ENCODE assay signal across 41 cellular contexts in genomic region chr7:53022893-53023292, GRCh38. TPM values are rescaled to one million over a fixed set of nuclear protein-coding genes. Genes with fewer than 3 reads are reported as not detected.
"Had no signal": no experiment of that assay in that cellular context is flagged by ENCODE, and none has a peak within 500 bp of the region (broad histone marks: within the 10 kb centered on the region; RNA-seq: fewer than 3 reads in every experiment).

No MANE protein-coding gene starts in this region.

- ATAC-seq: activated CD8-positive, alpha-beta T cell treated with anti-CD3 and anti-CD28 coated beads for 36 hours; activated T-cell treated with anti-CD3 and anti-CD28 coated beads, Interleukin-2, amount 50 U/mL, for 72 hours; activated T-helper 17 cell treated with anti-CD3 and anti-CD28 coated beads, Interleukin-2, amount 50 U/mL, for 72 hours; Panc1 had no signal

- H3K27ac ChIP-seq: brain microvascular endothelial cell, KMS-11, SJCRH30, SK-N-MC, WERI-Rb-1 had no signal

- H3K36me3 Mint-ChIP-seq: activated naive CD8-positive, alpha-beta T cell treated with anti-CD3 and anti-CD28 coated beads for 36 hours had no signal

- DNase-seq: activated CD4-positive, alpha-beta T cell treated with anti-CD3 and anti-CD28 coated beads for 1 hour; activated CD4-positive, alpha-beta T cell treated with anti-CD3 and anti-CD28 coated beads for 48 hours; activated CD4-positive, alpha-beta T cell treated with anti-CD3 and anti-CD28 coated beads, Interleukin-2, amount 50 U/mL, for 4 hours; activated CD4-positive, CD25-positive, alpha-beta regulatory T cell; activated CD8-positive, alpha-beta T cell treated with anti-CD3 and anti-CD28 coated beads for 36 hours; activated effector memory CD4-positive, alpha-beta T cell treated with anti-CD3 and anti-CD28 coated beads, Interleukin-2, amount 50 U/mL, for 16 hours; activated naive CD4-positive, alpha-beta T cell; activated naive CD4-positive, alpha-beta T cell treated with anti-CD3 and anti-CD28 coated beads, Interleukin-2, amount 50 U/mL, for 16 hours; activated naive CD8-positive, alpha-beta T cell treated with anti-CD3 and anti-CD28 coated beads for 36 hours; activated T-cell treated with anti-CD3 and anti-CD28 coated beads, Interleukin-2, amount 50 U/mL, for 1 hour; activated T-cell treated with anti-CD3 and anti-CD28 coated beads, Interleukin-2, amount 50 U/mL, for 72 hours; amniotic stem cell; aorta; brain microvascular endothelial cell; central memory CD4-positive, alpha-beta T cell; MM.1S; MV-4-11; NCI-H1092; NCI-H1436 treated with DMSO at 0.1 percent for 48 hours; NCI-H1694 treated with DMSO at 0.1 percent for 48 hours; NCI-H2029; NCI-H446; NCI-H510A treated with DMSO at 0.1 percent for 48 hours; NCI-H526 treated with DMSO at 0.1 percent for 48 hours; NCI-H82; NK-92 treated with Interleukin-12 subunit alpha and Interleukin-12 subunit beta, amount 100 ng/mL, for 24 hours; SHP77; SJCRH30; T1000; WERI-Rb-1 had no signal

- H3K4me3 Mint-ChIP-seq: activated CD8-positive, alpha-beta T cell treated with anti-CD3 and anti-CD28 coated beads for 36 hours; activated naive CD8-positive, alpha-beta T cell treated with anti-CD3 and anti-CD28 coated beads for 36 hours; activated T-cell treated with anti-CD3 and anti-CD28 coated beads, Interleukin-2, amount 50 U/mL, for 72 hours; activated T-helper 17 cell treated with anti-CD3 and anti-CD28 coated beads, Interleukin-2, amount 50 U/mL, for 72 hours had no signal

- H3K4me2 ChIP-seq: KMS-11 had no signal

- H3K4me3 ChIP-seq: SJCRH30, SK-N-MC had no signal

- H3K27ac Mint-ChIP-seq: activated CD8-positive, alpha-beta T cell treated with anti-CD3 and anti-CD28 coated beads for 36 hours; activated naive CD8-positive, alpha-beta T cell treated with anti-CD3 and anti-CD28 coated beads for 36 hours; activated T-cell treated with anti-CD3 and anti-CD28 coated beads, Interleukin-2, amount 50 U/mL, for 72 hours; activated T-helper 17 cell treated with anti-CD3 and anti-CD28 coated beads, Interleukin-2, amount 50 U/mL, for 72 hours had no signal

- H3K9me3 ChIP-seq: SJCRH30 had no signal

- H3K36me3 ChIP-seq: brain microvascular endothelial cell, SJCRH30, WERI-Rb-1 had no signal

- H3K9ac ChIP-seq: KMS-11 had no signal

- H3K4me1 Mint-ChIP-seq: activated naive CD8-positive, alpha-beta T cell treated with anti-CD3 and anti-CD28 coated beads for 36 hours; activated T-helper 17 cell treated with anti-CD3 and anti-CD28 coated beads, Interleukin-2, amount 50 U/mL, for 72 hours had no signal

- H3K27me3 Mint-ChIP-seq: activated CD8-positive, alpha-beta T cell treated with anti-CD3 and anti-CD28 coated beads for 36 hours; activated naive CD8-positive, alpha-beta T cell treated with anti-CD3 and anti-CD28 coated beads for 36 hours; activated T-helper 17 cell treated with anti-CD3 and anti-CD28 coated beads, Interleukin-2, amount 50 U/mL, for 72 hours had no signal

- H3K27me3 ChIP-seq: brain microvascular endothelial cell, SJCRH30 had no signal

- H3K4me1 ChIP-seq: SJCRH30 had no signal

RNA-seq across cellular contexts. Expression of gene POM121L12, which starts 12.5 kb away (rescaled TPM):
- total RNA-seq: activated CD8-positive, alpha-beta memory T cell treated with anti-CD3 and anti-CD28 coated beads for 36 hours; activated CD8-positive, alpha-beta T cell treated with anti-CD3 and anti-CD28 coated beads for 36 hours; activated naive CD8-positive, alpha-beta T cell treated with anti-CD3 and anti-CD28 coated beads for 36 hours; activated T-cell treated with anti-CD3 and anti-CD28 coated beads, Interleukin-2, amount 50 U/mL, for 72 hours; activated T-helper 17 cell treated with anti-CD3 and anti-CD28 coated beads, Interleukin-2, amount 50 U/mL, for 72 hours; aorta; cerebellum; LHCN-M2; OCI-LY7; RPMI7951; SJCRH30; T-helper 1 cell treated with Interleukin-12 subunit alpha and Interleukin-12 subunit beta and Interleukin-4 antibody, amounts not matched to agents 30 ng/mL and 1 ng/mL, for 36 hours; T-helper 2 cell treated with Interferon-gamma antibody and Interleukin-4, amounts not matched to agents 100 ng/mL and 5 ng/mL, for 36 hours had no signal
- polyA plus RNA-seq: aorta had no signal
